Comparison of ENCODE assay signal across 18 cellular contexts in genomic region chr11:497565-498296, GRCh38. TPM values are rescaled to one million over a fixed set of nuclear protein-coding genes. Genes with fewer than 3 reads are reported as not detected.
DNase-seq lines count a peak whose midpoint lies in the region; FAIRE-seq and TF ChIP-seq lines count a peak whose summit lies in the region.
"Had no signal": no experiment of that assay in that cellular context is flagged by ENCODE, and none has a peak within 500 bp of the region (broad histone marks: within the 10 kb centered on the region; RNA-seq: fewer than 3 reads in every experiment).

No MANE protein-coding gene starts in this region.

- FAIRE-seq in endothelial cell of umbilical vein (lab: Jason Lieb, UNC) = no peak
- FAIRE-seq: keratinocyte had no signal

- no peak for TF ChIP-seq CTCF in RWPE1 (conservative IDR thresholded peaks at IDR 0.05; ENCODE audit: low read depth)
- no peak for TF ChIP-seq CTCF in endothelial cell of umbilical vein (IDR thresholded peaks at IDR 0.05; ENCODE audit: extremely low read depth in 1 of 2, insufficient read depth in 1 of 2, low read depth in 1 of 2, low read length in 2 of 2)
- no peak for TF ChIP-seq CTCF in osteoblast (IDR thresholded peaks at IDR 0.05; ENCODE audit: extremely low read depth, low read depth, low read length)
- TF ChIP-seq CTCF in lower leg skin (IDR thresholded peaks at IDR 0.05) = no peak
- no peak for TF ChIP-seq CTCF in breast epithelium (IDR thresholded peaks at IDR 0.05)

- no peaks in the 10 kb centered on the region for H3K27me3 Mint-ChIP-seq in CD4-positive, alpha-beta memory T cell

- no peak overlapping the region for H3K4me3 ChIP-seq in CD4-positive, alpha-beta memory T cell (ENCODE audit: low read length in 2 of 2)
- no peak overlapping the region for H3K4me3 ChIP-seq in endothelial cell of umbilical vein (replicated peaks in 1 of 3; ENCODE audit: insufficient read depth in 1 of 3, low read depth in 1 of 3, low read length in 3 of 3)
- H3K4me3 ChIP-seq in osteoblast (ENCODE audit: insufficient read depth, low read length) = no peak overlapping the region
- H3K4me3 ChIP-seq in lower leg skin (ENCODE audit: low read depth, poor library complexity, severe bottlenecking) = no peak overlapping the region
- no peak overlapping the region for H3K4me3 ChIP-seq in breast epithelium

- no peak overlapping the region for H2AFZ ChIP-seq in endothelial cell of umbilical vein (ENCODE audit: low read depth, low read length)
- H2AFZ ChIP-seq in osteoblast (ENCODE audit: low read length) = no peak overlapping the region

- H3K79me2 ChIP-seq in endothelial cell of umbilical vein (ENCODE audit: control insufficient read depth, insufficient read depth, low read length) = no peaks in the 10 kb centered on the region
- H3K79me2 ChIP-seq in osteoblast (ENCODE audit: insufficient read depth, low read length) = peaks cover 51% of the 10 kb centered on the region

- no peak for TF ChIP-seq POLR2A in endothelial cell of umbilical vein (IDR thresholded peaks at IDR 0.05; ENCODE audit: low read depth, low read length)
- no peak for TF ChIP-seq POLR2A in lower leg skin (IDR thresholded peaks at IDR 0.05)
- TF ChIP-seq POLR2A in breast epithelium (IDR thresholded peaks at IDR 0.05) = no peak

- no peak overlapping the region for H3K27ac ChIP-seq in CD4-positive, alpha-beta memory T cell (ENCODE audit: low read depth, low read length)
- H3K27ac ChIP-seq in RWPE1 = peak overlapping the region; percentile 98
- no peak overlapping the region for H3K27ac ChIP-seq in endothelial cell of umbilical vein (ENCODE audit: insufficient read depth, low read depth, low read length)
- H3K27ac ChIP-seq in osteoblast (ENCODE audit: low read depth, low read length) = no peak overlapping the region
- no peak overlapping the region for H3K27ac ChIP-seq in breast epithelium
- H3K27ac ChIP-seq: HL-60, KMS-11 had no signal

- H3K27me3 ChIP-seq in CD4-positive, alpha-beta memory T cell (ENCODE audit: insufficient read depth, low read length) = no peaks in the 10 kb centered on the region
- H3K27me3 ChIP-seq in endothelial cell of umbilical vein (ENCODE audit: control insufficient read depth in 2 of 2, insufficient read depth in 2 of 2, low read length in 2 of 2) (no peaks in the 10 kb centered on the region), osteoblast (ENCODE audit: insufficient read depth, low read length) (no peaks in the 10 kb centered on the region), breast epithelium (no peaks in the 10 kb centered on the region)

- H3K4me3 Mint-ChIP-seq in CD4-positive, alpha-beta memory T cell = no peak overlapping the region
- H3K4me3 Mint-ChIP-seq: activated T-cell treated with anti-CD3 and anti-CD28 coated beads, Interleukin-2, amount 50 U/mL, for 4 hours had no signal

- H3K4me1 ChIP-seq in CD4-positive, alpha-beta memory T cell (ENCODE audit: insufficient read depth, low read length) = no peaks in the 10 kb centered on the region
- H3K4me1 ChIP-seq in endothelial cell of umbilical vein (ENCODE audit: control insufficient read depth, extremely low read depth, insufficient read depth, low read length) (no peaks in the 10 kb centered on the region), osteoblast (ENCODE audit: insufficient read depth, low read length) (peaks cover 3% of the 10 kb centered on the region), breast epithelium (no peaks in the 10 kb centered on the region)

- H3K4me2 ChIP-seq in endothelial cell of umbilical vein (ENCODE audit: insufficient read depth, low read length) = no peak overlapping the region
- no peak overlapping the region for H3K4me2 ChIP-seq in osteoblast (ENCODE audit: insufficient read depth, low read length)
- H3K4me2 ChIP-seq: KMS-11 had no signal

- CTCF ChIA-PET in CD4-positive, alpha-beta memory T cell (lab: Charles Lee; ENCODE audit: partially characterized antibody) = interaction anchor here (1.6 kb wide), 1 partner anchor 21 kb away, joined by 5 read pairs; no protein-coding TSS in a partner anchor
- CTCF ChIA-PET in RWPE1 (lab: Yijun Ruan, JAX) (interaction anchor here (0.9 to 1.6 kb wide), 2 partner anchors 21 to 50 kb away, joined by 4 to 5 read pairs; no protein-coding TSS in a partner anchor), endothelial cell of umbilical vein (lab: Charles Lee) (no interaction called here)

- peaks cover 60% of the 10 kb centered on the region for H3K36me3 ChIP-seq in CD4-positive, alpha-beta memory T cell (ENCODE audit: insufficient read depth, low read length)
- H3K36me3 ChIP-seq in endothelial cell of umbilical vein (ENCODE audit: control insufficient read depth in 2 of 2, extremely low read depth in 1 of 2, insufficient read depth in 2 of 2, low read length in 2 of 2) (peaks cover 3 to 62% of the 10 kb centered on the region in 2 experiments), osteoblast (ENCODE audit: insufficient read depth, low read length) (peaks cover 63% of the 10 kb centered on the region), breast epithelium (peaks cover 30% of the 10 kb centered on the region)

- no peaks in the 10 kb centered on the region for H3K9me3 ChIP-seq in CD4-positive, alpha-beta memory T cell (ENCODE audit: control insufficient read depth in 1 of 2, low read length in 2 of 2)
- H3K9me3 ChIP-seq in endothelial cell of umbilical vein (replicated peaks; ENCODE audit: control insufficient read depth, insufficient read depth, low read length) (no peaks in the 10 kb centered on the region), osteoblast (ENCODE audit: low read depth, low read length) (no peaks in the 10 kb centered on the region), breast epithelium (no peaks in the 10 kb centered on the region)

- no peaks in the 10 kb centered on the region for H3K9me3 Mint-ChIP-seq in CD4-positive, alpha-beta memory T cell
- H3K9me3 Mint-ChIP-seq: activated T-cell treated with anti-CD3 and anti-CD28 coated beads, Interleukin-2, amount 50 U/mL, for 4 hours had no signal

- peak overlapping the region in 4 of 7 donors; percentile 15 to 81 (median 42) for H3K27ac Mint-ChIP-seq in CD4-positive, alpha-beta memory T cell

- POLR2A ChIA-PET in CD4-positive, alpha-beta memory T cell (lab: Charles Lee; ENCODE audit: partially characterized antibody) = interaction anchor here (0.6 kb wide), 1 partner anchor 9 kb away, joined by 3 read pairs; the partner anchor contains the start of gene RNH1
- POLR2A ChIA-PET in RWPE1 (lab: Yijun Ruan, JAX; ENCODE audit: low non-redundant PET) = no interaction called here
- POLR2A ChIA-PET in endothelial cell of umbilical vein (lab: Charles Lee) = interaction anchor here (0.5 kb wide), 1 partner anchor 32 kb away, joined by 4 read pairs; no protein-coding TSS in a partner anchor

- 96 to 97% methylated on average over 30 to 31 of the region's 31 CpGs for WGBS in lower leg skin, 2 donors

- H4K20me1 ChIP-seq in endothelial cell of umbilical vein (replicated peaks; ENCODE audit: control insufficient read depth, extremely low read depth, insufficient read depth, low read length) (no peaks in the 10 kb centered on the region), osteoblast (ENCODE audit: insufficient read depth, low read length) (peaks cover 43% of the 10 kb centered on the region)

- no TSS peak for BruUV-seq in endothelial cell of umbilical vein (replicated peaks; lab: Mats Ljungman, UMichigan)

- peaks cover 0 to 12% (median 5%) of the 10 kb centered on the region in 4 donors for H3K4me1 Mint-ChIP-seq in CD4-positive, alpha-beta memory T cell

- dilution Hi-C loops in endothelial cell of umbilical vein (cut with MboI; ENCODE audit: extremely low pct_ligation_motif_present, low sequenced_read_pairs) = no loop called here

- DNase-seq in CD4-positive, alpha-beta memory T cell = no peak
- no peak for DNase-seq in RWPE1 (ENCODE audit: low spot score)
- DNase-seq in endothelial cell of umbilical vein (ENCODE audit: low read depth, low spot score) = no peak
- peak; percentile 84 for DNase-seq in osteoblast (ENCODE audit: insufficient read length, low spot score, missing footprints)
- no peak for DNase-seq in lower leg skin (ENCODE audit: low spot score in 2 of 2)
- no peak for DNase-seq in NCI-H1694 (lab: John Stamatoyannopoulos, UW)
- no peak for DNase-seq in breast epithelium (ENCODE audit: low spot score in 2 of 2)
- DNase-seq: activated CD4-positive, alpha-beta T cell treated with anti-CD3 and anti-CD28 coated beads for 1 hour; activated T-cell treated with anti-CD3 and anti-CD28 coated beads, Interleukin-2, amount 50 U/mL, for 4 hours; amniotic stem cell; DMS79; NCI-H1105 treated with DMSO at 0.1 percent for 48 hours; NK-92 treated with Interleukin-12 subunit alpha and Interleukin-12 subunit beta, amount 100 ng/mL, for 24 hours; SHP77 had no signal

- H3K36me3 Mint-ChIP-seq in CD4-positive, alpha-beta memory T cell = peaks cover 30 to 48% of the 10 kb centered on the region in 2 donors

- H3K9me1 ChIP-seq in endothelial cell of umbilical vein (replicated peaks; ENCODE audit: control insufficient read depth, extremely low read depth, insufficient read depth, low read length) = no peaks in the 10 kb centered on the region

- intact Hi-C loops in CD4-positive, alpha-beta memory T cell (cut with micrococcal nuclease) = no loop called here
- intact Hi-C loops in endothelial cell of umbilical vein (cut with micrococcal nuclease) = no loop called here
- intact Hi-C loops in lower leg skin (cut with DNase I; ENCODE audit: low total_unique reads) = no loop called here
- intact Hi-C loops in breast epithelium (cut with DNase I; ENCODE audit: low total_unique reads) = no loop called here

- no peak overlapping the region for H3K9ac ChIP-seq in endothelial cell of umbilical vein (replicated peaks; ENCODE audit: extremely low read depth, insufficient read depth, low read length)
- H3K9ac ChIP-seq: KMS-11 had no signal

RNA-seq across cellular contexts. Expression of gene RNH1, which starts 9.3 kb away (rescaled TPM):
- total RNA-seq in CD4-positive, alpha-beta memory T cell = 100 to 1,000 TPM in 1 of 2 experiments, 10 to 100 TPM in 1; 98.4 to 105 TPM
- polyA plus RNA-seq in CD4-positive, alpha-beta memory T cell = 100 to 1,000 TPM; 164 to 187 TPM
- total RNA-seq in endothelial cell of umbilical vein (143 and 144 TPM in 2 replicates), osteoblast (441 and 506 TPM in 2 replicates), lower leg skin (100 to 1,000 TPM; 419 to 465 (median 446) TPM), breast epithelium (100 to 1,000 TPM; 139 to 249 (median 209) TPM)
- 198 and 276 TPM in 2 replicates for polyA plus RNA-seq in endothelial cell of umbilical vein
- polyA plus RNA-seq in endothelial cell of umbilical vein (2011; cell fraction: cytosol; rRNA removed) = 113 and 158 TPM in 2 replicates
- polyA plus RNA-seq in endothelial cell of umbilical vein (2011; cell fraction: nucleus; rRNA removed) = 133 and 164 TPM in 2 replicates
- polyA plus RNA-seq in endothelial cell of umbilical vein (2012) = 131 and 195 TPM in 2 replicates
- 102 and 123 TPM in 2 replicates for polyA minus RNA-seq in endothelial cell of umbilical vein
- polyA minus RNA-seq in endothelial cell of umbilical vein (2011; cell fraction: cytosol; rRNA and poly(A)+ RNA removed) = 64.9 TPM
- 31.1 and 63.8 TPM in 2 replicates for polyA minus RNA-seq in endothelial cell of umbilical vein (2011; cell fraction: nucleus; rRNA and poly(A)+ RNA removed)

RNA-seq across cellular contexts. Expression of gene HRAS, which starts 37.6 kb away (rescaled TPM):
- total RNA-seq in CD4-positive, alpha-beta memory T cell = 10 to 100 TPM; 36.7 to 42.5 TPM
- 10 to 100 TPM; 12.9 to 28.5 TPM for polyA plus RNA-seq in CD4-positive, alpha-beta memory T cell
- total RNA-seq in endothelial cell of umbilical vein = 103 TPM in 2 replicates
- 105 and 109 TPM in 2 replicates for polyA plus RNA-seq in endothelial cell of umbilical vein
- polyA plus RNA-seq in endothelial cell of umbilical vein (2011; cell fraction: cytosol; rRNA removed) = 127 and 138 TPM in 2 replicates
- 92.5 and 103 TPM in 2 replicates for polyA plus RNA-seq in endothelial cell of umbilical vein (2011; cell fraction: nucleus; rRNA removed)
- 125 and 149 TPM in 2 replicates for polyA plus RNA-seq in endothelial cell of umbilical vein (2012)
- 64.3 and 71.5 TPM in 2 replicates for polyA minus RNA-seq in endothelial cell of umbilical vein
- 30.1 TPM for polyA minus RNA-seq in endothelial cell of umbilical vein (2011; cell fraction: cytosol; rRNA and poly(A)+ RNA removed)
- polyA minus RNA-seq in endothelial cell of umbilical vein (2011; cell fraction: nucleus; rRNA and poly(A)+ RNA removed) = 10.0 and 19.0 TPM in 2 replicates
- 28.6 and 35.7 TPM in 2 replicates for total RNA-seq in osteoblast
- total RNA-seq in lower leg skin = 100 to 1,000 TPM in 3 of 4 donors, 10 to 100 TPM in 1; 98.5 to 196 (median 117) TPM
- 10 to 100 TPM; 33.2 to 50.1 (median 33.4) TPM for total RNA-seq in breast epithelium

RNA-seq across cellular contexts. Expression of gene LRRC56, which starts 39.6 kb away (rescaled TPM):
- total RNA-seq in CD4-positive, alpha-beta memory T cell = 1 to 10 TPM; 4.4 to 4.6 TPM
- 1 to 10 TPM in 1 of 2 donors, under 1 TPM in 1; 0.24 to 1.5 TPM for polyA plus RNA-seq in CD4-positive, alpha-beta memory T cell
- total RNA-seq in endothelial cell of umbilical vein = 0.55 and 0.90 TPM in 2 replicates
- 0.47 and 0.64 TPM in 2 replicates for polyA plus RNA-seq in endothelial cell of umbilical vein
- 0.21 and 0.34 TPM in 2 replicates for polyA plus RNA-seq in endothelial cell of umbilical vein (2011; cell fraction: cytosol; rRNA removed)
- 1.7 and 2.3 TPM in 2 replicates for polyA plus RNA-seq in endothelial cell of umbilical vein (2011; cell fraction: nucleus; rRNA removed)
- 0.24 and 0.76 TPM in 2 replicates for polyA plus RNA-seq in endothelial cell of umbilical vein (2012)
- polyA minus RNA-seq in endothelial cell of umbilical vein = 0.34 and 0.40 TPM in 2 replicates
- 0.72 TPM for polyA minus RNA-seq in endothelial cell of umbilical vein (2011; cell fraction: cytosol; rRNA and poly(A)+ RNA removed)
- 0.29 and 1.2 TPM in 2 replicates for polyA minus RNA-seq in endothelial cell of umbilical vein (2011; cell fraction: nucleus; rRNA and poly(A)+ RNA removed)
- 0.88 and 1.1 TPM in 2 replicates for total RNA-seq in osteoblast
- total RNA-seq in lower leg skin = 1 to 10 TPM; 1.5 to 2.7 (median 1.8) TPM
- total RNA-seq in breast epithelium = 1 to 10 TPM in 2 of 3 donors, under 1 TPM in 1; 0.16 to 1.6 (median 1.3) TPM

RNA-seq across cellular contexts. Expression of gene PTDSS2, which starts 47.7 kb away (rescaled TPM):
- 10 to 100 TPM; 23.3 to 26.1 TPM for total RNA-seq in CD4-positive, alpha-beta memory T cell
- 1 to 10 TPM; 5.5 to 6.3 TPM for polyA plus RNA-seq in CD4-positive, alpha-beta memory T cell
- 41.4 and 44.2 TPM in 2 replicates for total RNA-seq in endothelial cell of umbilical vein
- polyA plus RNA-seq in endothelial cell of umbilical vein = 46.8 and 60.8 TPM in 2 replicates
- polyA plus RNA-seq in endothelial cell of umbilical vein (2011; cell fraction: cytosol; rRNA removed) = 25.5 and 29.4 TPM in 2 replicates
- 97.3 and 123 TPM in 2 replicates for polyA plus RNA-seq in endothelial cell of umbilical vein (2011; cell fraction: nucleus; rRNA removed)
- 30.6 and 40.9 TPM in 2 replicates for polyA plus RNA-seq in endothelial cell of umbilical vein (2012)
- polyA minus RNA-seq in endothelial cell of umbilical vein = 36.8 and 48.9 TPM in 2 replicates
- 20.9 TPM for polyA minus RNA-seq in endothelial cell of umbilical vein (2011; cell fraction: cytosol; rRNA and poly(A)+ RNA removed)
- 30.5 and 43.9 TPM in 2 replicates for polyA minus RNA-seq in endothelial cell of umbilical vein (2011; cell fraction: nucleus; rRNA and poly(A)+ RNA removed)
- 33.0 and 36.2 TPM in 2 replicates for total RNA-seq in osteoblast
- 100 to 1,000 TPM in 1 of 4 donors, 10 to 100 TPM in 3; 35.0 to 108 (median 38.7) TPM for total RNA-seq in lower leg skin
- total RNA-seq in breast epithelium = 10 to 100 TPM; 23.8 to 53.7 (median 33.1) TPM

RNA-seq across cellular contexts. Expression of gene ANO9, which starts 55.9 kb away (rescaled TPM):
- total RNA-seq in CD4-positive, alpha-beta memory T cell = 100 to 1,000 TPM; 120 to 123 TPM
- 10 to 100 TPM in 1 of 2 donors, 1 to 10 TPM in 1; 9.4 to 15.5 TPM for polyA plus RNA-seq in CD4-positive, alpha-beta memory T cell
- total RNA-seq in endothelial cell of umbilical vein (0.12 TPM in 1 of 2 replicates, not detected in the other), osteoblast (under 0.01 TPM in 1 of 2 replicates, not detected in the other), lower leg skin (100 to 1,000 TPM in 2 of 4 donors, 10 to 100 TPM in 2; 55.7 to 116 (median 92.1) TPM), breast epithelium (10 to 100 TPM in 1 of 3 donors, 1 to 10 TPM in 1, under 1 TPM in 1; 0.32 to 14.2 (median 9.8) TPM)
- polyA plus RNA-seq in endothelial cell of umbilical vein = 0.23 and 0.32 TPM in 2 replicates
- polyA plus RNA-seq in endothelial cell of umbilical vein (2011; cell fraction: cytosol; rRNA removed) = 0.03 TPM in 1 of 2 replicates, not detected in the other
- 0.80 and 2.0 TPM in 2 replicates for polyA plus RNA-seq in endothelial cell of umbilical vein (2011; cell fraction: nucleus; rRNA removed)
- 0.08 and 0.18 TPM in 2 replicates for polyA plus RNA-seq in endothelial cell of umbilical vein (2012)
- polyA minus RNA-seq in endothelial cell of umbilical vein = 0.47 TPM in 1 of 2 replicates, not detected in the other
- not detected for polyA minus RNA-seq in endothelial cell of umbilical vein (2011; cell fraction: cytosol; rRNA and poly(A)+ RNA removed)
- polyA minus RNA-seq in endothelial cell of umbilical vein (2011; cell fraction: nucleus; rRNA and poly(A)+ RNA removed) = 0.43 TPM in 1 of 2 replicates, not detected in the other
- polyA plus RNA-seq: BJ had no signal
